In the genomic region with DNA sequence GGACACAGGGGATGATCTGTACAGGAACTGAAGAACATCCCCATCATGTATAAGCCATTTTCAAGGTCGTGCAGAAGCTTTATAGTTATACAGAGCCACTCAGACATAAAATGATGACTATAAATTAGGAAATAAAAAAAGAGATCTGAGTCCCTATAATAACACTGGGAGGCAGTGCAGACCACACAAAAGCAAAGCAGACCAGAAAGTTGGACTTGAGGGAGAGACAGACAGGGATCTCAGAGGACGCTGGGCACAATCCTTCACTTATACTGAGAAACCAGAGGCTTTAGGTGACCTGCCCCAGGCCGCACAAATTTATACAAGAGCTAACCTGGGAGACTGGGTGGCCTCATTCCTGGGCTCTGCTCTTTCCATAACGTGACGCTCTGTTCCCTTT, we compare ENCODE assay signal across 8 cellular contexts.
A peak's percentile ranks its signal among the peaks of the same experiment; 100 is the strongest.
DNase-seq lines count a peak whose midpoint lies in the region; ATAC-seq and TF ChIP-seq lines count a peak whose summit lies in the region.

No MANE protein-coding gene starts in this region.

- peak; percentile 42 for TF ChIP-seq CTCF in GM10248 (IDR thresholded peaks at IDR 0.05; ENCODE audit: control extremely low read depth, extremely low read depth, low read depth, missing control alignments)
- TF ChIP-seq CTCF in cardiac fibroblast (IDR thresholded peaks at IDR 0.05; ENCODE audit: low read depth, low read length): peak; percentile 19

- no peak overlapping the region for H3K4me3 ChIP-seq in cardiac fibroblast (replicated peaks in 1 of 2; ENCODE audit: low read depth in 2 of 2, low read length in 2 of 2)

- DNase-seq in GM10248 (ENCODE audit: extremely low spot score) (no peak), NCI-H2227 (lab: John Stamatoyannopoulos, UW; ENCODE audit: unreplicated experiment) (peak; percentile 30), cardiac fibroblast (ENCODE audit: low read depth in 2 of 2) (peak; percentile 41 to 51), mucosa of gallbladder (ENCODE audit: low spot score) (peak; percentile 16), posterior cingulate gyrus (no peak)

- intact Hi-C loops in posterior cingulate gyrus (cut with DNase I): loop anchor here (1.0 kb wide), 1 partner anchor 512 kb away; no protein-coding TSS in a partner anchor

- CTCF ChIA-PET in GM10248 (lab: Yijun Ruan, JAX): interaction anchor here (0.8 to 3.5 kb wide), 12 partner anchors 9 to 617 kb away, joined by 3 to 20 read pairs (median 3); no protein-coding TSS in a partner anchor

- POLR2A ChIA-PET in GM10248 (lab: Yijun Ruan, JAX): no interaction called here

- ATAC-seq in HG02981 (IDR thresholded peaks at IDR 0.05; ENCODE audit: unreplicated experiment) (no peak), GM19035 (IDR thresholded peaks at IDR 0.05; ENCODE audit: unreplicated experiment) (no peak), GM19463 (IDR thresholded peaks at IDR 0.05; ENCODE audit: unreplicated experiment) (no peak)

Comparison
In these comparisons a context has a peak if more than half of its experiments do, and no peak if none do; other contexts are left out.
1. DNase-seq: peak in NCI-H2227 (single experiment), cardiac fibroblast (2 of 2) and mucosa of gallbladder (single experiment); none in GM10248 (single experiment) and posterior cingulate gyrus (0 of 10).